13 cellular contexts compared by ENCODE assay signal in genomic region chr2:65024149-65024829, GRCh38. TPM values are rescaled to one million over a fixed set of nuclear protein-coding genes. Genes with fewer than 3 reads are reported as not detected.
DNase-seq lines count a peak whose midpoint lies in the region; ATAC-seq and TF ChIP-seq lines count a peak whose summit lies in the region.
"Had no signal": no experiment of that assay in that cellular context is flagged by ENCODE, and none has a peak within 500 bp of the region (broad histone marks: within the 10 kb centered on the region; RNA-seq: fewer than 3 reads in every experiment).

No MANE protein-coding gene starts in this region.

- POLR2A ChIA-PET in AG04449 (lab: Yijun Ruan, JAX), result interaction anchor here (0.6 to 0.8 kb wide), 2 partner anchors 19 to 32 kb away, joined by 3 to 4 read pairs; partner anchors contain the start of gene CEP68

- H3K4me3 ChIP-seq in AG04449 (ENCODE audit: low read depth, low read length) (no peak overlapping the region), prostate gland (no peak overlapping the region), MM.1S (ENCODE audit: low read length) (no peak overlapping the region)

- no peak overlapping the region for H2AFZ ChIP-seq in MM.1S (ENCODE audit: low read length)

- H4K20me1 ChIP-seq in MM.1S (ENCODE audit: insufficient read depth, low read length), result no peaks in the 10 kb centered on the region

- H3K4me3 Mint-ChIP-seq in activated T-helper 17 cell treated with anti-CD3 and anti-CD28 coated beads, Interleukin-2, amount 50 U/mL, for 72 hours, result no peak overlapping the region

- CTCF ChIA-PET in AG04449 (lab: Yijun Ruan, JAX), result interaction anchor here (0.6 to 3.7 kb wide), 9 partner anchors 10 to 146 kb away, joined by 3 to 20 read pairs (median 4); no protein-coding TSS in a partner anchor

- H3K27me3 ChIP-seq in foreskin keratinocyte (no peaks in the 10 kb centered on the region), prostate gland (replicated peaks; ENCODE audit: insufficient read depth) (no peaks in the 10 kb centered on the region), MM.1S (replicated peaks; ENCODE audit: insufficient read depth, low read length) (no peaks in the 10 kb centered on the region)

- H3K4me2 ChIP-seq in MM.1S (ENCODE audit: low read depth, low read length), result no peak overlapping the region

- H3K27ac ChIP-seq in foreskin keratinocyte (peak overlapping the region; percentile 28), prostate gland (no peak overlapping the region), MM.1S (ENCODE audit: low read length) (no peak overlapping the region)

- peaks cover 51% of the 10 kb centered on the region for H3F3A ChIP-seq in MM.1S (ENCODE audit: insufficient read depth, low read length)

- ATAC-seq in foreskin keratinocyte, result peak; percentile 91
- ATAC-seq in activated T-helper 17 cell treated with anti-CD3 and anti-CD28 coated beads, Interleukin-2, amount 50 U/mL, for 72 hours (replicated peaks), result no peak
- ATAC-seq: left ventricle myocardium superior had no signal

- H3K36me3 ChIP-seq in prostate gland, result no peaks in the 10 kb centered on the region
- H3K36me3 ChIP-seq in MM.1S (replicated peaks; ENCODE audit: insufficient read depth, low read length), result peaks cover 27% of the 10 kb centered on the region

- H3K9ac ChIP-seq in MM.1S (ENCODE audit: low read length), result no peak overlapping the region

- peaks cover 2% of the 10 kb centered on the region for H3K36me3 Mint-ChIP-seq in activated T-helper 17 cell treated with anti-CD3 and anti-CD28 coated beads, Interleukin-2, amount 50 U/mL, for 72 hours (ENCODE audit: low read depth)

- no peaks in the 10 kb centered on the region for H3K27me3 Mint-ChIP-seq in activated T-helper 17 cell treated with anti-CD3 and anti-CD28 coated beads, Interleukin-2, amount 50 U/mL, for 72 hours
- H3K27me3 Mint-ChIP-seq: progenitor cell of endocrine pancreas had no signal

- H3K4me1 Mint-ChIP-seq in activated T-helper 17 cell treated with anti-CD3 and anti-CD28 coated beads, Interleukin-2, amount 50 U/mL, for 72 hours, result no peaks in the 10 kb centered on the region

- peaks cover 61% of the 10 kb centered on the region for H3K79me2 ChIP-seq in MM.1S (ENCODE audit: low read length)

- WGBS in prostate gland, result 72% methylated on average over 7 of the region's 7 CpGs

- DNase-seq in AG04449 (ENCODE audit: low read depth, low spot score), result peak; percentile 77
- peak; percentile 65 for DNase-seq in HCEC 1CT
- DNase-seq in SW480 (ENCODE audit: low spot score), result peak; percentile 76
- DNase-seq in foreskin keratinocyte, result peak; percentile 94 to 95
- no peak for DNase-seq in prostate gland (ENCODE audit: low spot score)
- DNase-seq in activated CD4-positive, CD25-positive, alpha-beta regulatory T cell (lab: John Stamatoyannopoulos, UW), result no peak
- no peak for DNase-seq in MM.1S
- DNase-seq: activated CD4-positive, alpha-beta T cell treated with anti-CD3 and anti-CD28 coated beads for 1 hour; activated naive CD4-positive, alpha-beta T cell treated with anti-CD3 and anti-CD28 coated beads, Interleukin-2, amount 50 U/mL, for 16 hours; left ventricle myocardium superior; NCI-H1092 treated with DMSO at 0.1 percent for 48 hours had no signal

- H3K9me3 ChIP-seq in prostate gland (no peaks in the 10 kb centered on the region), MM.1S (replicated peaks; ENCODE audit: insufficient read depth, low read length) (no peaks in the 10 kb centered on the region)

- H3K27ac Mint-ChIP-seq in activated T-helper 17 cell treated with anti-CD3 and anti-CD28 coated beads, Interleukin-2, amount 50 U/mL, for 72 hours, result no peak overlapping the region

- no peak for TF ChIP-seq CTCF in AG04449 (IDR thresholded peaks at IDR 0.05; ENCODE audit: insufficient read depth, low read length, missing control alignments)
- no peak for TF ChIP-seq CTCF in foreskin keratinocyte (conservative IDR thresholded peaks at IDR 0.05)
- no peak for TF ChIP-seq CTCF in prostate gland (IDR thresholded peaks at IDR 0.05)
- no peak for TF ChIP-seq CTCF in MM.1S (IDR thresholded peaks at IDR 0.05; ENCODE audit: low read length)

- H3K4me1 ChIP-seq in foreskin keratinocyte (peaks cover 7% of the 10 kb centered on the region), prostate gland (replicated peaks) (no peaks in the 10 kb centered on the region), MM.1S (ENCODE audit: low read length) (peaks cover 22% of the 10 kb centered on the region)

- H3K9me3 Mint-ChIP-seq in activated T-helper 17 cell treated with anti-CD3 and anti-CD28 coated beads, Interleukin-2, amount 50 U/mL, for 72 hours, result no peaks in the 10 kb centered on the region

- intact Hi-C loops in prostate gland (cut with DNase I), result no loop called here

- no peak for TF ChIP-seq POLR2A in prostate gland (IDR thresholded peaks at IDR 0.05)

- no peaks in the 10 kb centered on the region for H3K9me2 ChIP-seq in MM.1S (replicated peaks; ENCODE audit: insufficient read depth, low read length)

RNA-seq across cellular contexts. Expression of gene CEP68, which starts 31.9 kb away (rescaled TPM):
- total RNA-seq in foreskin keratinocyte (5.4 and 5.8 TPM in 2 replicates), prostate gland (10 to 100 TPM; 15.3 to 28.8 TPM)
- polyA plus RNA-seq in foreskin keratinocyte, result 4.2 and 4.7 TPM in 2 replicates
- total RNA-seq in activated T-helper 17 cell treated with anti-CD3 and anti-CD28 coated beads, Interleukin-2, amount 50 U/mL, for 72 hours, result 10 to 100 TPM in 1 of 2 donors, 1 to 10 TPM in 1; 6.9 to 10.5 TPM

RNA-seq across cellular contexts. Expression of gene SLC1A4, which starts 35.1 kb away (rescaled TPM):
- total RNA-seq in foreskin keratinocyte (1.0 and 20.2 TPM in 2 replicates), prostate gland (10 to 100 TPM; 21.2 to 33.2 TPM)
- polyA plus RNA-seq in foreskin keratinocyte, result 0.52 and 12.3 TPM in 2 replicates
- 10 to 100 TPM in 1 of 2 donors, 1 to 10 TPM in 1; 8.0 to 44.3 TPM for total RNA-seq in activated T-helper 17 cell treated with anti-CD3 and anti-CD28 coated beads, Interleukin-2, amount 50 U/mL, for 72 hours

Comparison
In these comparisons a context has a peak if more than half of its experiments do, and no peak if none do; other contexts are left out.
1. DNase-seq: peak in AG04449 (single experiment), HCEC 1CT (single experiment), SW480 (single experiment) and foreskin keratinocyte (2 of 2); none in prostate gland (single experiment), activated CD4-positive, CD25-positive, alpha-beta regulatory T cell (0 of 4) and MM.1S (single experiment).